ENCODE assay signal across 10 cellular contexts in the genomic region with DNA sequence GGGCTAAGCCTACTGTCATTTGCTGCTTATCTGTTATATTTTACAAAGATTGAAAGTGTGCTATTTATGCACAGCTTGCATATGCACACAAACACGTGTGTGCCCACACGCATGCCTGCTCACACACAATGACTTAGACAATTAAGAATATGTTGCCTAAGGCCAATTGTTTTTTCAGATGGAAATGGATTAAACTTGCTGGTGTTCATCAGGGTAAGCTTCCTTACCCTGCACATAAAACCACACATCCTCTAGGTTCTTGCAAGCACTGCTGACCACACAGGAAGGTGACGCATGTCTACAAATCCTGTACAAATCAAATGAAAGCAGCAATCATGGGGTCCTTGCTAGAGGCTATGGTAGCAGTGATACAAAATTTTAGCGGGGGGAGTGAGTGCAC. TPM values are rescaled to one million over a fixed set of nuclear protein-coding genes. Genes with fewer than 3 reads are reported as not detected.
DNase-seq lines count a peak whose midpoint lies in the region; ATAC-seq lines count a peak whose summit lies in the region.
"Had no signal": no experiment of that assay in that cellular context is flagged by ENCODE, and none has a peak within 500 bp of the region (broad histone marks: within the 10 kb centered on the region; RNA-seq: fewer than 3 reads in every experiment).

No MANE protein-coding gene starts in this region.

- 9% methylated on average over 4 of the region's 4 CpGs for WGBS in thymus
- WGBS in mesendoderm (ENCODE audit: extremely low coverage, insufficient coverage, low lambda C conversion rate), result no CpG with 5 or more reads among the region's 4 CpGs

- H3K79me2 ChIP-seq in mesendoderm (ENCODE audit: control insufficient read depth, insufficient read depth, low read length), result no peaks in the 10 kb centered on the region

- no peak overlapping the region for H3K18ac ChIP-seq in mesendoderm (ENCODE audit: low read length)

- H4K5ac ChIP-seq in mesendoderm (ENCODE audit: low read length), result no peak overlapping the region

- ATAC-seq in GM21381 (IDR thresholded peaks at IDR 0.05; ENCODE audit: unreplicated experiment), result no peak

- H3K4me1 Mint-ChIP-seq in activated CD4-positive, alpha-beta memory T cell treated with anti-CD3 and anti-CD28 coated beads for 36 hours (ENCODE audit: low read depth), result peaks cover 68% of the 10 kb centered on the region

- H3K4me1 ChIP-seq in thymus (ENCODE audit: control insufficient read depth, insufficient read depth, low read length), result peaks cover 5% of the 10 kb centered on the region
- H3K4me1 ChIP-seq in mesendoderm (ENCODE audit: control insufficient read depth, low read depth, low read length), result no peaks in the 10 kb centered on the region
- H3K4me1 ChIP-seq: uterus had no signal

- no peak overlapping the region for H2BK120ac ChIP-seq in mesendoderm (ENCODE audit: low read depth, low read length)

- no peak overlapping the region for H2BK15ac ChIP-seq in mesendoderm (replicated peaks; ENCODE audit: low read depth)

- H3K23ac ChIP-seq in mesendoderm (ENCODE audit: low read length), result no peak overlapping the region

- H3K36me3 ChIP-seq in thymus (ENCODE audit: control insufficient read depth, insufficient read depth) (peaks cover 25% of the 10 kb centered on the region), mesendoderm (ENCODE audit: control insufficient read depth, insufficient read depth, low read length) (no peaks in the 10 kb centered on the region)
- H3K36me3 ChIP-seq: uterus had no signal

- no peak overlapping the region for H4K8ac ChIP-seq in mesendoderm (ENCODE audit: low read depth, low read length)

- no peaks in the 10 kb centered on the region for H3K9me3 Mint-ChIP-seq in activated CD4-positive, alpha-beta memory T cell treated with anti-CD3 and anti-CD28 coated beads for 36 hours

- intact Hi-C loops in activated CD4-positive, alpha-beta memory T cell treated with anti-CD3 and anti-CD28 coated beads for 36 hours (cut with micrococcal nuclease), result loop anchor here (1.0 to 2.0 kb wide), 5 partner anchors 48 to 634 kb away; partner anchors contain the start of gene MAP3K7

- peak; percentile 11 to 28 for DNase-seq in activated CD8-positive, alpha-beta memory T cell treated with anti-CD3 and anti-CD28 coated beads for 1 hour (ENCODE audit: extremely low read depth in 1 of 2, low read depth in 1 of 2)
- no peak for DNase-seq in activated CD8-positive, alpha-beta memory T cell treated with anti-CD3 and anti-CD28 coated beads, Interleukin-2, amount 50 U/mL, for 48 hours
- DNase-seq in activated CD4-positive, alpha-beta memory T cell treated with anti-CD3 and anti-CD28 coated beads for 36 hours, result peak; percentile 72
- DNase-seq in fibroblast of gingiva (ENCODE audit: low read depth) (peak; percentile 40), mesendoderm (no peak), NCI-H1417 treated with DMSO at 0.1 percent for 48 hours (lab: John Stamatoyannopoulos, UW) (no peak)
- DNase-seq: uterus had no signal

- POLR2A ChIA-PET in activated CD4-positive, alpha-beta memory T cell treated with anti-CD3 and anti-CD28 coated beads for 36 hours (lab: Charles Lee), result interaction anchor here (0.7 to 1.2 kb wide), 5 partner anchors 15 to 266 kb away, joined by 3 read pairs; no protein-coding TSS in a partner anchor

- H3K27ac ChIP-seq in thymus (ENCODE audit: low read depth) (peak overlapping the region; percentile 66), mesendoderm (ENCODE audit: low read depth, low read length) (no peak overlapping the region)
- H3K27ac ChIP-seq: C4-2B, uterus had no signal

- no peaks in the 10 kb centered on the region for H3K27me3 Mint-ChIP-seq in activated CD4-positive, alpha-beta memory T cell treated with anti-CD3 and anti-CD28 coated beads for 36 hours

- H3K36me3 Mint-ChIP-seq in activated CD4-positive, alpha-beta memory T cell treated with anti-CD3 and anti-CD28 coated beads for 36 hours, result peaks cover 45% of the 10 kb centered on the region

- H2BK5ac ChIP-seq in mesendoderm (ENCODE audit: low read length), result no peak overlapping the region

- no peak overlapping the region for H3K4ac ChIP-seq in mesendoderm (ENCODE audit: low read depth, low read length)

- H3K27me3 ChIP-seq in thymus (ENCODE audit: control insufficient read depth, insufficient read depth) (no peaks in the 10 kb centered on the region), mesendoderm (ENCODE audit: insufficient read depth, low read length, poor library complexity) (no peaks in the 10 kb centered on the region)
- H3K27me3 ChIP-seq: uterus had no signal

- H3K4me3 Mint-ChIP-seq in activated CD4-positive, alpha-beta memory T cell treated with anti-CD3 and anti-CD28 coated beads for 36 hours, result peak overlapping the region; percentile 8

- no peaks in the 10 kb centered on the region for H3K9me3 ChIP-seq in thymus (ENCODE audit: control insufficient read depth)
- H3K9me3 ChIP-seq: uterus had no signal

- no peak overlapping the region for H2AK5ac ChIP-seq in mesendoderm (ENCODE audit: low read length)

- H3K9ac ChIP-seq in mesendoderm (ENCODE audit: low read length), result no peak overlapping the region

- peak overlapping the region; percentile 69 for H3K27ac Mint-ChIP-seq in activated CD4-positive, alpha-beta memory T cell treated with anti-CD3 and anti-CD28 coated beads for 36 hours

- CTCF ChIA-PET in activated CD4-positive, alpha-beta memory T cell treated with anti-CD3 and anti-CD28 coated beads for 36 hours (lab: Charles Lee), result interaction anchor here (0.9 to 3.6 kb wide), 6 partner anchors 8 to 441 kb away, joined by 3 to 26 read pairs (median 3); no protein-coding TSS in a partner anchor

- H3K56ac ChIP-seq in mesendoderm (ENCODE audit: low read length), result no peak overlapping the region

- no peaks in the 10 kb centered on the region for H3K79me1 ChIP-seq in mesendoderm (ENCODE audit: low read length)

- H3K4me3 ChIP-seq in thymus (ENCODE audit: low read length) (no peak overlapping the region), mesendoderm (ENCODE audit: low read length) (no peak overlapping the region)
- H3K4me3 ChIP-seq: uterus had no signal

- no peak overlapping the region for H3K4me2 ChIP-seq in mesendoderm (ENCODE audit: low read length)

RNA-seq across cellular contexts. Expression of gene GJA10, which starts 58.4 kb away (rescaled TPM):
- not detected for total RNA-seq in activated CD4-positive, alpha-beta memory T cell treated with anti-CD3 and anti-CD28 coated beads for 36 hours
- not detected for polyA plus RNA-seq in thymus
- polyA plus RNA-seq in mesendoderm (2013, experiment 1 of 2), result 0.07 TPM
- polyA plus RNA-seq in mesendoderm (2013, experiment 2 of 2), result not detected
- total RNA-seq: uterus had no signal

Comparison
In these comparisons a context has a peak if more than half of its experiments do, and no peak if none do; other contexts are left out.
1. DNase-seq: peak in activated CD8-positive, alpha-beta memory T cell treated with anti-CD3 and anti-CD28 coated beads for 1 hour (2 of 2), activated CD4-positive, alpha-beta memory T cell treated with anti-CD3 and anti-CD28 coated beads for 36 hours (single experiment) and fibroblast of gingiva (single experiment); none in activated CD8-positive, alpha-beta memory T cell treated with anti-CD3 and anti-CD28 coated beads, Interleukin-2, amount 50 U/mL, for 48 hours (single experiment), mesendoderm (single experiment) and NCI-H1417 treated with DMSO at 0.1 percent for 48 hours (single experiment).